ENCODE assay signal across 1 cellular context in the genomic region with DNA sequence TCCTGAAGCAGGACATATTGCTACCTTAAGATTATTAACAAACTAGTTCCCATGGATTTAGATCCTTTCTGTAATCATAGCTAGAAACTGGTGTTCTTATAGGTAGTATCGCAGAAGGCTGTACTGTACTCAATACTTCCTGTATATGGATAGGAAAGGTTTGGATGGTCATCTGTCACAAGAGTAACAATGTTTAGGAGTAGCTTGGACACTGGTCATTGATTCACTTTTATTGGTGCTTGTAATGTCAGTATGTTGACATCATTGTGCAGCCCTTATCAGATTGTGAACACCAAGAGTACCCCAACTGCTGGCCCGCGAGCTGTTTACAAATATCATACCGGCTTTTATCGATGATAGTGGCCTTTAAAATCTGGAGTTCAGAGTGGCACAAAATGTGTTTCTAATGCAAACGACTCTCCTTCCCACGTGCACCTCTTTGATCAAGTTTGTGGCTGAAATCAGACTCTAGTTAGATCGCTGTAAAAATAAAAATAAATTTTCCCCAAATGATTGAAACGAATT.
TF ChIP-seq lines count a peak whose summit lies in the region.

No MANE protein-coding gene starts in this region.

TF ChIP-seq in IMR-90, 13 proteins besides CTCF, POLR2A, EP300 and RAD21:
- TF ChIP-seq FOS (IDR thresholded peaks at IDR 0.05; ENCODE audit: low read depth, low read length) (no peak), CHD1 (IDR thresholded peaks at IDR 0.05; ENCODE audit: low read depth, low read length) (no peak), RCOR1 (IDR thresholded peaks at IDR 0.05; ENCODE audit: insufficient replicate concordance, low read length) (no peak), NFE2L2 (IDR thresholded peaks at IDR 0.05; ENCODE audit: low read depth, low read length) (no peak), MAFK (IDR thresholded peaks at IDR 0.05; ENCODE audit: low read depth, low read length) (no peak), BHLHE40 (IDR thresholded peaks at IDR 0.05; ENCODE audit: low read depth, low read length) (no peak), CEBPB (IDR thresholded peaks at IDR 0.05; ENCODE audit: low read depth, low read length) (no peak), MXI1 (IDR thresholded peaks at IDR 0.05; ENCODE audit: borderline replicate concordance, low read depth, low read length) (no peak)
- TF ChIP-seq, protein P1, sequence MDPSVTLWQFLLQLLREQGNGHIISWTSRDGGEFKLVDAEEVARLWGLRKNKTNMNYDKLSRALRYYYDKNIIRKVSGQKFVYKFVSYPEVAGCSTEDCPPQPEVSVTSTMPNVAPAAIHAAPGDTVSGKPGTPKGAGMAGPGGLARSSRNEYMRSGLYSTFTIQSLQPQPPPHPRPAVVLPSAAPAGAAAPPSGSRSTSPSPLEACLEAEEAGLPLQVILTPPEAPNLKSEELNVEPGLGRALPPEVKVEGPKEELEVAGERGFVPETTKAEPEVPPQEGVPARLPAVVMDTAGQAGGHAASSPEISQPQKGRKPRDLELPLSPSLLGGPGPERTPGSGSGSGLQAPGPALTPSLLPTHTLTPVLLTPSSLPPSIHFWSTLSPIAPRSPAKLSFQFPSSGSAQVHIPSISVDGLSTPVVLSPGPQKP (IDR thresholded peaks at IDR 0.05; ENCODE audit: borderline replicate concordance, low read depth, low read length), result no peak
